In genomic region chr3:22161315-22161714, GRCh38 we compare ENCODE assay signal across 25 cellular contexts.
"Had no signal": no experiment of that assay in that cellular context is flagged by ENCODE, and none has a peak within 500 bp of the region (broad histone marks: within the 10 kb centered on the region; RNA-seq: fewer than 3 reads in every experiment).

No MANE protein-coding gene starts in this region.

- H3K27me3 Mint-ChIP-seq: dendritic cell treated with granulocyte-macrophage colony-stimulating factor and Interleukin-4, amounts not matched to agents 40 ng/mL and 50 ng/mL, for 4 days; effector memory CD8-positive, alpha-beta T cell; naive B cell had no signal

- H3K4me1 ChIP-seq: colonic mucosa, esophagus squamous epithelium, foreskin keratinocyte, gastroesophageal sphincter, heart right ventricle, left lung, lower lobe of right lung had no signal

- FAIRE-seq: frontal cortex, islet of Langerhans, keratinocyte had no signal

- H3K27ac Mint-ChIP-seq: dendritic cell treated with granulocyte-macrophage colony-stimulating factor and Interleukin-4, amounts not matched to agents 40 ng/mL and 50 ng/mL, for 4 days; effector memory CD8-positive, alpha-beta T cell; endodermal cell; mesothelial cell of epicardium; naive B cell had no signal

- H3K36me3 Mint-ChIP-seq: mesothelial cell of epicardium, naive B cell had no signal

- H3K27me3 ChIP-seq: colonic mucosa, esophagus squamous epithelium, foreskin keratinocyte, gastroesophageal sphincter, heart right ventricle, left lung had no signal

- DNase-seq: colonic mucosa; cortex of kidney; effector CD8-positive, alpha-beta T cell; effector memory CD8-positive, alpha-beta T cell; endodermal cell; erythroblast; esophagus squamous epithelium; foreskin keratinocyte; heart right ventricle; hippocampal formation; left cardiac atrium; left lung; left ventricle myocardium superior; lower lobe of right lung; mesenchymal stem cell; mucosa of descending colon; naive B cell had no signal

- H3K36me3 ChIP-seq: colonic mucosa, esophagus squamous epithelium, gastroesophageal sphincter, heart right ventricle, left lung, lower lobe of right lung had no signal

- H3K4me3 ChIP-seq: colonic mucosa, esophagus squamous epithelium, gastroesophageal sphincter, heart right ventricle, left lung, lower lobe of right lung, mucosa of descending colon had no signal

- H3K4me3 Mint-ChIP-seq: dendritic cell treated with granulocyte-macrophage colony-stimulating factor and Interleukin-4, amounts not matched to agents 40 ng/mL and 50 ng/mL, for 4 days; effector memory CD8-positive, alpha-beta T cell; endodermal cell; mesothelial cell of epicardium; naive B cell had no signal

- H3K27ac ChIP-seq: colonic mucosa, epithelial cell of prostate, esophagus squamous epithelium, foreskin keratinocyte, gastroesophageal sphincter, heart right ventricle, left lung, lower lobe of right lung had no signal

- H3K4me1 Mint-ChIP-seq: naive B cell had no signal

- H3K9me3 Mint-ChIP-seq: endodermal cell, mesothelial cell of epicardium had no signal

- ATAC-seq: effector memory CD8-positive, alpha-beta T cell; esophagus mucosa; foreskin keratinocyte; gastroesophageal sphincter; heart right ventricle; left cardiac atrium; left lung; left ventricle myocardium superior; lower lobe of right lung; mucosa of descending colon had no signal

- H3K9me3 ChIP-seq: colonic mucosa, esophagus squamous epithelium, gastroesophageal sphincter, heart right ventricle, left lung, lower lobe of right lung, mucosa of descending colon had no signal
